Comparison of ENCODE assay signal across 8 cellular contexts in the genomic region with DNA sequence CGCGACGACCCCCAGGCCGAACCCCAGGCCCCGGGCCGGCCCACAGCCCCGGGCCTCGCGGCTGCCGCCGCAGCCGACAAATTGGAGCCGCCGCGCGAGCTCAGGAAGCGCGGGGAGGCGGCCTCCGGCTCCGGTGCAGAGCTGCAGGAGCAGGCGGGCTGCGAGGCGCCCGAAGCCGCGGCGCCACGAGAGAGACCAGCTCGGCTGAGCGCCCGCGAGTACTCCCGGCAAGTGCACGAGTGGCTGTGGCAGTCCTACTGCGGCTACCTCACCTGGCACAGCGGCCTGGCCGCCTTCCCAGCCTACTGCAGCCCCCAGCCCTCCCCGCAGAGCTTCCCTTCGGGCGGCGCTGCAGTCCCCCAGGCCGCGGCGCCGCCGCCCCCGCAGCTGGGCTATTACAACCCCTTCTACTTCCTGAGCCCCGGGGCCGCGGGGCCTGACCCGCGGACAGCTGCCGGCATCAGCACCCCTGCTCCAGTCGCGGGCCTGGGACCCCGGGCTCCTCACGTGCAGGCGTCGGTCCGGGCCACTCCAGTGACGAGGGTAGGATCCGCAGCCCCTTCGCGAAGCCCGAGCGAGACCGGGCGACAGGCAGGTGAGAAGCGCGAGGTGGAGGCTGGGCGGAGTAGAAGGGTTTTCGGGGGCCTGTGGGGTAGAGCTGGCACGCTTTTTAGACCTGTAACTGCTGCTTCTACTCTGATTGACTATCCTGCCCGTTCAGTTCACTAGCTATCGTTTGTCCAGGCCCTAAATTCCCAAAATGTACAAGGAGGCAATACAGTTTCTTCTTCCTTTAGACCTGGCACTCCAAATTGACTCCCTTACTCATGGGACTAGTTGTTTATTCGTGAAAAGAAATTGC.
DNase-seq lines count a peak whose midpoint lies in the region; ATAC-seq lines count a peak whose summit lies in the region.

No MANE protein-coding gene starts in this region.

- H3K9ac ChIP-seq in mucosa of stomach (ENCODE audit: low read length) (peak overlapping the region; percentile 94), subcutaneous abdominal adipose tissue (ENCODE audit: low read length in 5 of 5) (peak overlapping the region; percentile 73 to 93 (median 87))

- H3K4me1 ChIP-seq in mucosa of stomach (ENCODE audit: control insufficient read depth, insufficient read depth, low read length) (peaks cover 3% of the 10 kb centered on the region), subcutaneous abdominal adipose tissue (ENCODE audit: control insufficient read depth in 5 of 5, insufficient read depth in 5 of 5, low read length in 5 of 5) (peaks cover 0 to 25% (median 20%) of the 10 kb centered on the region in 5 donors)

- peak; percentile 41 for ATAC-seq in HG02884 (IDR thresholded peaks at IDR 0.05; ENCODE audit: unreplicated experiment)

- DNase-seq in NK-92 treated with Interleukin-12 subunit alpha and Interleukin-12 subunit beta, amount 100 ng/mL, for 24 hours (lab: John Stamatoyannopoulos, UW), result peak; percentile 66
- DNase-seq in NK-92 (lab: John Stamatoyannopoulos, UW; ENCODE audit: unreplicated experiment) (no peak), NCI-H526 treated with DMSO at 0.1 percent for 48 hours (lab: John Stamatoyannopoulos, UW) (peak; percentile 55), activated T-cell treated with anti-CD3 and anti-CD28 coated beads for 24 hours (ENCODE audit: low read depth) (peak; percentile 23), epithelial cell of prostate (ENCODE audit: low read depth, low spot score) (no peak)

- H3K27me3 ChIP-seq in mucosa of stomach (ENCODE audit: control insufficient read depth, insufficient read depth, low read length) (no peaks in the 10 kb centered on the region), subcutaneous abdominal adipose tissue (ENCODE audit: control insufficient read depth in 5 of 5, insufficient read depth in 4 of 5, low read length in 5 of 5) (no peaks in the 10 kb centered on the region)

- H3K36me3 ChIP-seq in mucosa of stomach (ENCODE audit: control insufficient read depth, insufficient read depth, low read length) (no peaks in the 10 kb centered on the region), subcutaneous abdominal adipose tissue (ENCODE audit: control insufficient read depth in 5 of 5, insufficient read depth in 5 of 5, low read length in 5 of 5) (peaks cover 4 to 18% (median 13%) of the 10 kb centered on the region in 5 donors)

- H3K27ac ChIP-seq in epithelial cell of prostate, result peak overlapping the region; percentile 35
- H3K27ac ChIP-seq in subcutaneous abdominal adipose tissue (ENCODE audit: low read depth, low read length), result peak overlapping the region; percentile 77

- H3K4me3 ChIP-seq in mucosa of stomach (ENCODE audit: low read length), result peak overlapping the region; percentile 87
- peak overlapping the region; percentile 74 to 92 (median 88) for H3K4me3 ChIP-seq in subcutaneous abdominal adipose tissue (ENCODE audit: low read depth in 1 of 5, low read length in 5 of 5)

- H3K9me3 ChIP-seq in mucosa of stomach (ENCODE audit: control insufficient read depth, low read length) (no peaks in the 10 kb centered on the region), subcutaneous abdominal adipose tissue (ENCODE audit: control insufficient read depth in 5 of 5, low read length in 5 of 5) (no peaks in the 10 kb centered on the region)

Comparison
In these comparisons a context has a peak if more than half of its experiments do, and no peak if none do; other contexts are left out.
1. DNase-seq: peak in NK-92 treated with Interleukin-12 subunit alpha and Interleukin-12 subunit beta, amount 100 ng/mL, for 24 hours (single experiment), NCI-H526 treated with DMSO at 0.1 percent for 48 hours (single experiment) and activated T-cell treated with anti-CD3 and anti-CD28 coated beads for 24 hours (single experiment); none in NK-92 (single experiment) and epithelial cell of prostate (single experiment).